14 cellular contexts compared by ENCODE assay signal in the genomic region with DNA sequence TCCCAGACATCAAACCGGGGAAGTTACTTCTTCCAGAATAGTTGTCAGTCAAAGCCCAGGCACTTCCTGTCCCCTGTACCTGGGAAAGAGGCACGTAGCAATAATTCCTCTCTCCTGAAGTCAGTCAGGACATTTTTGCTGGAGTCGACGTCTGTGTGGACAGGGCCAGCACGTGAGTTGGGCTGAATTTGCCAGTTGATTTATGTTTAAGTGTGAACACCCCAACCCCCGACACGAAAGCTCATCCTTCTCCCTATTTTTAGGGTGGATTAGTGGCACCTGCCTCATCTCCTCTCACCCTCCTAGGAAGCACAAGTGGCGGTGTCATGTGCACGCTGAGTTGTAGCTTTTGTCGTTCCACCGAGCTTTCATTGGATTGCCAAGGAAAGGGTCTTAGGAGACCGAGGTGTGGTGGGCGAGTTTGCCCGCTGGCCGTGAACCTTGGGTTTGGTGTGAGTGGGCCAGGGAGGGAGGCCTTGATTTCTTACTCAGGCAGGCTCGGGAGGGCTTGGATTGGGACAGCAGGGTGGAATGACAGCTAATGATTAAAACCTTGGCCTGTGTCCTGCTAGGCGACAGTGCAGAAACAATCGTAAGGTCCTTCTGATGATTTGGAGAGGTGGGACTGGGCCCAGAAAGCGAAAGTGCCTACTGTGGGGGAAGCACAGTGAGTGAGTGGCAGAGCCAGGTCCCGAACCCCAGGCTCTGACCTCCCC.
DNase-seq lines count a peak whose midpoint lies in the region; ATAC-seq, FAIRE-seq and TF ChIP-seq lines count a peak whose summit lies in the region.
"Had no signal": no experiment of that assay in that cellular context is flagged by ENCODE, and none has a peak within 500 bp of the region (broad histone marks: within the 10 kb centered on the region; RNA-seq: fewer than 3 reads in every experiment).

No MANE protein-coding gene starts in this region.

- intact Hi-C loops in naive thymus-derived CD4-positive, alpha-beta T cell (cut with micrococcal nuclease), result no loop called here

- ATAC-seq in A549 (no peak), GM19351 (IDR thresholded peaks at IDR 0.05; ENCODE audit: unreplicated experiment) (no peak), HG03520 (IDR thresholded peaks at IDR 0.05; ENCODE audit: unreplicated experiment) (no peak)
- ATAC-seq in naive thymus-derived CD4-positive, alpha-beta T cell, result no peak

- peaks cover 20% of the 10 kb centered on the region for H3K4me1 ChIP-seq in A549
- H3K4me1 ChIP-seq in naive thymus-derived CD4-positive, alpha-beta T cell (ENCODE audit: control insufficient read depth in 2 of 2, insufficient read depth in 2 of 2, low read length in 2 of 2), result peaks cover 5 to 16% of the 10 kb centered on the region in 2 donors

- TF ChIP-seq RAD21 in A549 (conservative IDR thresholded peaks at IDR 0.05 in 1 of 2, IDR thresholded peaks at IDR 0.05 in 1 of 2), result no peak

- no peak for DNase-seq in A549 (ENCODE audit: low read depth in 1 of 2, low spot score in 1 of 2)
- no peak for DNase-seq in LNCaP clone FGC (ENCODE audit: low read depth)
- DNase-seq in epithelial cell of esophagus (ENCODE audit: low read depth), result no peak
- DNase-seq in naive thymus-derived CD4-positive, alpha-beta T cell, result no peak
- DNase-seq in DMS79 (lab: John Stamatoyannopoulos, UW), result no peak
- no peak for DNase-seq in NCI-H2107 treated with DMSO at 0.1 percent for 48 hours (lab: John Stamatoyannopoulos, UW; ENCODE audit: unreplicated experiment)
- DNase-seq: activated CD4-positive, alpha-beta T cell treated with anti-CD3 and anti-CD28 coated beads for 4 hours; brain microvascular endothelial cell; GM23248; hippocampal formation; NCI-H2081 treated with DMSO at 0.1 percent for 48 hours had no signal

- no peaks in the 10 kb centered on the region for H3K27me3 Mint-ChIP-seq in naive thymus-derived CD4-positive, alpha-beta T cell

- H3K4me3 ChIP-seq in A549 (no peak overlapping the region), LNCaP clone FGC (ENCODE audit: low read depth, low read length) (peak overlapping the region; percentile 64), epithelial cell of esophagus (ENCODE audit: low read length) (peak overlapping the region; percentile 63)
- no peak overlapping the region for H3K4me3 ChIP-seq in naive thymus-derived CD4-positive, alpha-beta T cell (ENCODE audit: low read length)
- H3K4me3 ChIP-seq: GM23248 had no signal

- TF ChIP-seq EP300 in A549 (IDR thresholded peaks at IDR 0.05), result no peak

- FAIRE-seq in A549 (lab: Jason Lieb, UNC), result no peak
- FAIRE-seq: GM18507 had no signal

- no peak for TF ChIP-seq CTCF in A549 (IDR thresholded peaks at IDR 0.05)
- TF ChIP-seq CTCF in LNCaP clone FGC (IDR thresholded peaks at IDR 0.05; ENCODE audit: control insufficient read depth, extremely low read depth, insufficient read depth), result no peak
- no peak for TF ChIP-seq CTCF in epithelial cell of esophagus (IDR thresholded peaks at IDR 0.05; ENCODE audit: insufficient read depth, low read depth, low read length, missing control alignments)

- CTCF ChIA-PET in A549 (lab: Yijun Ruan, JAX), result interaction anchor here (1.0 to 2.2 kb wide), 5 partner anchors 31 to 176 kb away, joined by 3 to 8 read pairs (median 3); no protein-coding TSS in a partner anchor
- CTCF ChIA-PET in naive thymus-derived CD4-positive, alpha-beta T cell (lab: Charles Lee), result interaction anchor here (1.6 kb wide), 1 partner anchor 33 kb away, joined by 6 read pairs; no protein-coding TSS in a partner anchor

- POLR2A ChIA-PET in A549 (lab: Yijun Ruan, JAX), result no interaction called here
- POLR2A ChIA-PET in naive thymus-derived CD4-positive, alpha-beta T cell (lab: Charles Lee), result no interaction called here

- H3K27me3 ChIP-seq in naive thymus-derived CD4-positive, alpha-beta T cell (ENCODE audit: control insufficient read depth in 2 of 2, insufficient read depth in 2 of 2, low read length in 2 of 2), result no peaks in the 10 kb centered on the region
- H3K27me3 ChIP-seq: brain microvascular endothelial cell had no signal

- peaks cover 0 to 4% (median 0%) of the 10 kb centered on the region in 11 donors for H3K9me3 Mint-ChIP-seq in naive thymus-derived CD4-positive, alpha-beta T cell

- H3K4me1 Mint-ChIP-seq in naive thymus-derived CD4-positive, alpha-beta T cell, result peaks cover 13 to 43% (median 19%) of the 10 kb centered on the region in 7 donors

- no peak for TF ChIP-seq POLR2A in A549 (IDR thresholded peaks at IDR 0.05; ENCODE audit: low read length)

- peak overlapping the region; percentile 81 to 88; a peak in 4 of 6 replicates for H3K27ac ChIP-seq in A549
- H3K27ac ChIP-seq in naive thymus-derived CD4-positive, alpha-beta T cell (ENCODE audit: low read depth, low read length), result no peak overlapping the region
- H3K27ac ChIP-seq: brain microvascular endothelial cell, GM23248 had no signal

- H3K9me3 ChIP-seq in A549, result no peaks in the 10 kb centered on the region
- no peaks in the 10 kb centered on the region for H3K9me3 ChIP-seq in naive thymus-derived CD4-positive, alpha-beta T cell (ENCODE audit: control insufficient read depth in 2 of 3, low read length in 3 of 3)

- 94% methylated on average over 20 of the region's 20 CpGs for WGBS in A549 (ENCODE audit: missing lambda C conversion rate)

- peak overlapping the region in 9 of 10 donors; percentile 85 to 96 (median 90) for H3K4me3 Mint-ChIP-seq in naive thymus-derived CD4-positive, alpha-beta T cell

- H3K27ac Mint-ChIP-seq in naive thymus-derived CD4-positive, alpha-beta T cell, result peak overlapping the region in 4 of 9 donors; percentile 29 to 90 (median 64)

- H3K36me3 Mint-ChIP-seq in naive thymus-derived CD4-positive, alpha-beta T cell, result peaks cover 0 to 16% (median 0%) of the 10 kb centered on the region in 5 donors

- no peaks in the 10 kb centered on the region for H3K36me3 ChIP-seq in naive thymus-derived CD4-positive, alpha-beta T cell (ENCODE audit: control insufficient read depth in 2 of 3, insufficient read depth in 3 of 3, low read length in 3 of 3)
- H3K36me3 ChIP-seq: brain microvascular endothelial cell had no signal

- peak overlapping the region; percentile 97 for H3K4me2 ChIP-seq in A549

TF ChIP-seq in A549, 52 proteins besides CTCF, POLR2A, EP300 and RAD21:
- TF ChIP-seq, protein P1, sequence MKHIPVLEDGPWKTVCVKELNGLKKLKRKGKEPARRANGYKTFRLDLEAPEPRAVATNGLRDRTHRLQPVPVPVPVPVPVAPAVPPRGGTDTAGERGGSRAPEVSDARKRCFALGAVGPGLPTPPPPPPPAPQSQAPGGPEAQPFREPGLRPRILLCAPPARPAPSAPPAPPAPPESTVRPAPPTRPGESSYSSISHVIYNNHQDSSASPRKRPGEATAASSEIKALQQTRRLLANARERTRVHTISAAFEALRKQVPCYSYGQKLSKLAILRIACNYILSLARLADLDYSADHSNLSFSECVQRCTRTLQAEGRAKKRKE (CRISPR knock-in tag; IDR thresholded peaks at IDR 0.05; ENCODE audit: low read depth), result no peak
- no peak for TF ChIP-seq KDM5A (IDR thresholded peaks at IDR 0.05)
- no peak for TF ChIP-seq ZC3H11A (IDR thresholded peaks at IDR 0.05)
- TF ChIP-seq HOXA7 (CRISPR knock-in tag; IDR thresholded peaks at IDR 0.05), result no peak
- no peak for TF ChIP-seq HOXB13 (CRISPR knock-in tag; IDR thresholded peaks at IDR 0.05; ENCODE audit: low read depth)
- TF ChIP-seq, protein P2, sequence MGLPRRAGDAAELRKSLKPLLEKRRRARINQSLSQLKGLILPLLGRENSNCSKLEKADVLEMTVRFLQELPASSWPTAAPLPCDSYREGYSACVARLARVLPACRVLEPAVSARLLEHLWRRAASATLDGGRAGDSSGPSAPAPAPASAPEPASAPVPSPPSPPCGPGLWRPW (IDR thresholded peaks at IDR 0.05), result no peak
- TF ChIP-seq FOSL2 (IDR thresholded peaks at IDR 0.05), result no peak
- no peak for TF ChIP-seq FOSL2 (CRISPR knock-in tag; IDR thresholded peaks at IDR 0.05)

Comparison
In these comparisons a context has a peak if more than half of its experiments do, and no peak if none do; other contexts are left out.
1. H3K4me3 ChIP-seq: peak in LNCaP clone FGC (single experiment) and epithelial cell of esophagus (single experiment); none in A549 (single experiment) and naive thymus-derived CD4-positive, alpha-beta T cell (single experiment).